ENCODE assay signal across 13 cellular contexts in the genomic region with DNA sequence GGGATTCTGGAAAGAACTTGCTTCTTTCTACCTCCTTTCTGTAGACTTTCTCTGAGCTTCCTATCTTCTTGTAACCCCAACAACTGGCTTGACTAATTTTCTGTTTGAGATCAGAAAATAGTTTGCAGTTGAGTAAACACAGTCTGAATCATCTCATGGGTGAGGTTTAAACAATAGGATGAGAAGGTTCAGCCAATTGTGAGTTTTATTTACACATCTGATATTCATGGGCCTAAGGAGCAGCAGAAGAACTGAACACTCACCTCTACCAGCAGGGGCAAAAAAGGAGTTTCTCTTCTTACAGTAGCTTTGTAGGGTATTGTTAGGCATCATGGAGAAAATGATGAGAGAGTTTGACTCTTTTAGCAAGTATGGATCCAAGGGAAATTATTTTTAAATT. TPM values are rescaled to one million over a fixed set of nuclear protein-coding genes. Genes with fewer than 3 reads are reported as not detected.
DNase-seq lines count a peak whose midpoint lies in the region; FAIRE-seq and TF ChIP-seq lines count a peak whose summit lies in the region.
"Had no signal": no experiment of that assay in that cellular context is flagged by ENCODE, and none has a peak within 500 bp of the region (broad histone marks: within the 10 kb centered on the region; RNA-seq: fewer than 3 reads in every experiment).

No MANE protein-coding gene starts in this region.

- H3K27ac ChIP-seq in endodermal cell (ENCODE audit: low read depth, low read length): no peak overlapping the region
- peak overlapping the region; percentile 78 for H3K27ac ChIP-seq in osteoblast (ENCODE audit: low read depth, low read length)
- H3K27ac ChIP-seq in MM.1S (ENCODE audit: low read length): no peak overlapping the region
- H3K27ac ChIP-seq: thoracic aorta had no signal

- H4K20me1 ChIP-seq in osteoblast (ENCODE audit: insufficient read depth, low read length) (no peaks in the 10 kb centered on the region), MM.1S (ENCODE audit: insufficient read depth, low read length) (no peaks in the 10 kb centered on the region)

- no peaks in the 10 kb centered on the region for H3F3A ChIP-seq in MM.1S (ENCODE audit: insufficient read depth, low read length)

- H3K9me3 ChIP-seq in endodermal cell (ENCODE audit: control insufficient read depth, low read length) (no peaks in the 10 kb centered on the region), osteoblast (ENCODE audit: low read depth, low read length) (no peaks in the 10 kb centered on the region), MM.1S (replicated peaks; ENCODE audit: insufficient read depth, low read length) (no peaks in the 10 kb centered on the region)
- H3K9me3 ChIP-seq: thoracic aorta had no signal

- H3K79me2 ChIP-seq in osteoblast (ENCODE audit: insufficient read depth, low read length) (no peaks in the 10 kb centered on the region), MM.1S (ENCODE audit: low read length) (no peaks in the 10 kb centered on the region)

- H3K27me3 ChIP-seq in endodermal cell (ENCODE audit: control insufficient read depth, insufficient read depth, low read length, poor library complexity, severe bottlenecking) (no peaks in the 10 kb centered on the region), osteoblast (ENCODE audit: insufficient read depth, low read length) (no peaks in the 10 kb centered on the region), MM.1S (replicated peaks; ENCODE audit: insufficient read depth, low read length) (no peaks in the 10 kb centered on the region)

- H3K4me1 ChIP-seq in endodermal cell (ENCODE audit: control insufficient read depth, insufficient read depth, low read length) (peaks cover 3% of the 10 kb centered on the region), osteoblast (ENCODE audit: insufficient read depth, low read length) (peaks cover 19% of the 10 kb centered on the region), MM.1S (ENCODE audit: low read length) (no peaks in the 10 kb centered on the region)

- H3K27me3 Mint-ChIP-seq in endodermal cell (ENCODE audit: insufficient read depth): no peaks in the 10 kb centered on the region
- H3K27me3 Mint-ChIP-seq in activated naive CD4-positive, alpha-beta T cell treated with anti-CD3 and anti-CD28 coated beads, Interleukin-2, amount 10 ng/mL, durations not matched to agents 7 days and 5 days: peaks cover 3% of the 10 kb centered on the region
- H3K27me3 Mint-ChIP-seq: dendritic cell treated with granulocyte-macrophage colony-stimulating factor and Interleukin-4, amounts not matched to agents 40 ng/mL and 50 ng/mL, for 4 days had no signal

- no peak overlapping the region for H3K4me3 Mint-ChIP-seq in endodermal cell
- no peak overlapping the region for H3K4me3 Mint-ChIP-seq in activated naive CD4-positive, alpha-beta T cell treated with anti-CD3 and anti-CD28 coated beads, Interleukin-2, amount 10 ng/mL, durations not matched to agents 7 days and 5 days
- H3K4me3 Mint-ChIP-seq: activated T-helper 17 cell treated with anti-CD3 and anti-CD28 coated beads, Interleukin-2, amount 50 U/mL, for 72 hours; dendritic cell treated with granulocyte-macrophage colony-stimulating factor and Interleukin-4, amounts not matched to agents 40 ng/mL and 50 ng/mL, for 4 days; immature natural killer cell had no signal

- H3K9ac ChIP-seq in endodermal cell (ENCODE audit: extremely low read depth, low read length, poor library complexity, severe bottlenecking) (no peak overlapping the region), MM.1S (ENCODE audit: low read length) (no peak overlapping the region)

- CTCF ChIA-PET in activated naive CD4-positive, alpha-beta T cell treated with anti-CD3 and anti-CD28 coated beads, Interleukin-2, amount 10 ng/mL, durations not matched to agents 7 days and 5 days (lab: Charles Lee): interaction anchor here (1.1 kb wide), 1 partner anchor 22 kb away, joined by 3 read pairs; no protein-coding TSS in a partner anchor

- DNase-seq in DMS53 (lab: John Stamatoyannopoulos, UW): peak; percentile 81
- DNase-seq in M059J (ENCODE audit: low read depth): peak; percentile 88
- no peak for DNase-seq in endodermal cell
- no peak for DNase-seq in osteoblast (ENCODE audit: insufficient read length, low spot score, missing footprints)
- no peak for DNase-seq in NCI-H2196 treated with DMSO at 0.1 percent for 48 hours (lab: John Stamatoyannopoulos, UW; ENCODE audit: unreplicated experiment)
- DNase-seq in activated naive CD4-positive, alpha-beta T cell treated with anti-CD3 and anti-CD28 coated beads, Interleukin-2, amount 10 ng/mL, durations not matched to agents 7 days and 5 days: no peak
- DNase-seq in MM.1S: no peak
- no peak for DNase-seq in GM12892 (ENCODE audit: insufficient read length)
- DNase-seq: immature natural killer cell, nucleus accumbens had no signal

- H3K36me3 Mint-ChIP-seq in endodermal cell (ENCODE audit: low read depth): no peaks in the 10 kb centered on the region
- H3K36me3 Mint-ChIP-seq in activated naive CD4-positive, alpha-beta T cell treated with anti-CD3 and anti-CD28 coated beads, Interleukin-2, amount 10 ng/mL, durations not matched to agents 7 days and 5 days: no peaks in the 10 kb centered on the region
- H3K36me3 Mint-ChIP-seq: immature natural killer cell had no signal

- H2AFZ ChIP-seq in osteoblast (ENCODE audit: low read length) (peak overlapping the region; percentile 1), MM.1S (ENCODE audit: low read length) (no peak overlapping the region)

- no peaks in the 10 kb centered on the region for H3K9me3 Mint-ChIP-seq in endodermal cell
- H3K9me3 Mint-ChIP-seq in activated naive CD4-positive, alpha-beta T cell treated with anti-CD3 and anti-CD28 coated beads, Interleukin-2, amount 10 ng/mL, durations not matched to agents 7 days and 5 days: no peaks in the 10 kb centered on the region
- H3K9me3 Mint-ChIP-seq: activated T-helper 17 cell treated with anti-CD3 and anti-CD28 coated beads, Interleukin-2, amount 50 U/mL, for 72 hours; dendritic cell treated with granulocyte-macrophage colony-stimulating factor and Interleukin-4, amounts not matched to agents 40 ng/mL and 50 ng/mL, for 4 days had no signal

- no peaks in the 10 kb centered on the region for H3K9me2 ChIP-seq in MM.1S (replicated peaks; ENCODE audit: insufficient read depth, low read length)

- TF ChIP-seq POLR2A in GM12892 (IDR thresholded peaks at IDR 0.05; ENCODE audit: low read depth, low read length): no peak

- no peak for FAIRE-seq in GM12892 (lab: Jason Lieb, UNC)

- H3K27ac Mint-ChIP-seq in endodermal cell: no peak overlapping the region
- H3K27ac Mint-ChIP-seq in activated naive CD4-positive, alpha-beta T cell treated with anti-CD3 and anti-CD28 coated beads, Interleukin-2, amount 10 ng/mL, durations not matched to agents 7 days and 5 days: no peak overlapping the region
- H3K27ac Mint-ChIP-seq: activated T-helper 17 cell treated with anti-CD3 and anti-CD28 coated beads, Interleukin-2, amount 50 U/mL, for 72 hours; dendritic cell treated with granulocyte-macrophage colony-stimulating factor and Interleukin-4, amounts not matched to agents 40 ng/mL and 50 ng/mL, for 4 days; immature natural killer cell had no signal

- no peak overlapping the region for H3K4me3 ChIP-seq in endodermal cell (ENCODE audit: low read length)
- H3K4me3 ChIP-seq in osteoblast (ENCODE audit: insufficient read depth, low read length): no peak overlapping the region
- no peak overlapping the region for H3K4me3 ChIP-seq in MM.1S (ENCODE audit: low read length)
- H3K4me3 ChIP-seq: thoracic aorta had no signal

- H3K36me3 ChIP-seq in endodermal cell (ENCODE audit: control insufficient read depth, insufficient read depth, low read length) (no peaks in the 10 kb centered on the region), osteoblast (ENCODE audit: insufficient read depth, low read length) (no peaks in the 10 kb centered on the region), MM.1S (replicated peaks; ENCODE audit: insufficient read depth, low read length) (no peaks in the 10 kb centered on the region)
- H3K36me3 ChIP-seq: thoracic aorta had no signal

- H3K4me2 ChIP-seq in osteoblast (ENCODE audit: insufficient read depth, low read length): peak overlapping the region; percentile 31
- no peak overlapping the region for H3K4me2 ChIP-seq in MM.1S (ENCODE audit: low read depth, low read length)

- TF ChIP-seq CTCF in endodermal cell (conservative IDR thresholded peaks at IDR 0.05) (peak; percentile 59), osteoblast (IDR thresholded peaks at IDR 0.05; ENCODE audit: extremely low read depth, low read depth, low read length) (peak; percentile 32), MM.1S (IDR thresholded peaks at IDR 0.05; ENCODE audit: low read length) (no peak)

- peaks cover 11% of the 10 kb centered on the region for H3K4me1 Mint-ChIP-seq in endodermal cell
- H3K4me1 Mint-ChIP-seq in activated naive CD4-positive, alpha-beta T cell treated with anti-CD3 and anti-CD28 coated beads, Interleukin-2, amount 10 ng/mL, durations not matched to agents 7 days and 5 days: no peaks in the 10 kb centered on the region
- H3K4me1 Mint-ChIP-seq: activated T-helper 17 cell treated with anti-CD3 and anti-CD28 coated beads, Interleukin-2, amount 50 U/mL, for 72 hours; immature natural killer cell had no signal

RNA-seq across cellular contexts. Expression of gene DTWD1, which starts 54.2 kb away (rescaled TPM):
- total RNA-seq in M059J (2014; rRNA removed; shearing (Covaris generic)): 28.2 and 34.3 TPM in 2 replicates
- total RNA-seq in endodermal cell (10 to 100 TPM; 39.6 to 40.4 TPM), osteoblast (37.6 and 39.2 TPM in 2 replicates)
- 29.1 TPM for polyA plus RNA-seq in endodermal cell (2013, experiment 1 of 2)
- polyA plus RNA-seq in endodermal cell (2013, experiment 2 of 2): 35.9 TPM
- polyA plus RNA-seq in GM12892 (2012; ENCODE audit: missing spikeins): 25.1 TPM

RNA-seq across cellular contexts. Expression of gene FAM227B, which starts 54.4 kb away (rescaled TPM):
- total RNA-seq in M059J (2014; rRNA removed; shearing (Covaris generic)): 6.5 and 9.3 TPM in 2 replicates
- total RNA-seq in endodermal cell: 1 to 10 TPM; 7.5 to 8.5 TPM
- polyA plus RNA-seq in endodermal cell (2013, experiment 1 of 2): 8.4 TPM
- 8.6 TPM for polyA plus RNA-seq in endodermal cell (2013, experiment 2 of 2)
- total RNA-seq in osteoblast: 4.3 and 6.2 TPM in 2 replicates
- polyA plus RNA-seq in GM12892 (2012; ENCODE audit: missing spikeins): 10.6 TPM

Comparison
In these comparisons a context has a peak if more than half of its experiments do, and no peak if none do; other contexts are left out.
1. DNase-seq: peak in DMS53 (single experiment) and M059J (single experiment); none in endodermal cell (single experiment), osteoblast (single experiment), NCI-H2196 treated with DMSO at 0.1 percent for 48 hours (single experiment), activated naive CD4-positive, alpha-beta T cell treated with anti-CD3 and anti-CD28 coated beads, Interleukin-2, amount 10 ng/mL, durations not matched to agents 7 days and 5 days (single experiment), MM.1S (single experiment) and GM12892 (single experiment).